23 cellular contexts compared by ENCODE assay signal in the genomic region with DNA sequence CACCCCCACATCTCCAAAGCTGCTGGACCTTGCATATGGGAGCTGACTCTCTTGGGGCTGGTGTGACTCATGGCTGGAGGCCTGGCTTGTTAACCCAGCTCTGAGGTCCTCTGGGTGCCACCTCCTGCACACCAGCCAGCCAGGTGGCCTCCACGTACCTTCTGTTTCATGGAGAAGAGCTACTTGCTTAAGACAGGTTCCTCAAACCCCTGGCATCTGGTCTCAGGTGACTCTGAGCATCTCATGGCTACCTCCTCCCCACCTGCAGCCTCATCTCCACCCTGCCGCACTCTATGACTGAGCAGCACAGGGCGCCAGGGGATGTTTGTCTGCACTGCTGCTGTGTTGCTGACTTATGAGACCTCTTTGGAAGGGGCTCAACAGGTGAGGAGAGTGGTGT. TPM values are rescaled to one million over a fixed set of nuclear protein-coding genes. Genes with fewer than 3 reads are reported as not detected.
DNase-seq lines count a peak whose midpoint lies in the region; ATAC-seq and TF ChIP-seq lines count a peak whose summit lies in the region.
"Had no signal": no experiment of that assay in that cellular context is flagged by ENCODE, and none has a peak within 500 bp of the region (broad histone marks: within the 10 kb centered on the region; RNA-seq: fewer than 3 reads in every experiment).

No MANE protein-coding gene starts in this region.

- POLR2A ChIA-PET in activated CD4-positive, alpha-beta memory T cell treated with anti-CD3 and anti-CD28 coated beads for 36 hours (lab: Charles Lee): interaction anchor here (1.6 kb wide), 1 partner anchor 16 kb away, joined by 6 read pairs; no protein-coding TSS in a partner anchor
- POLR2A ChIA-PET in activated CD4-positive, alpha-beta memory T cell treated with anti-CD3 and anti-CD28 coated beads, Interleukin-2, amount 10 ng/mL, durations not matched to agents 7 days and 5 days (lab: Charles Lee): interaction anchor here (1.8 kb wide), 1 partner anchor 10 kb away, joined by 7 read pairs; no protein-coding TSS in a partner anchor
- POLR2A ChIA-PET in RWPE1 (lab: Yijun Ruan, JAX; ENCODE audit: low non-redundant PET): no interaction called here

- 95 to 100% (median 100%) methylated on average over 3 of the region's 3 CpGs for WGBS in stomach, 5 donors

- TF ChIP-seq POLR2A in stomach (IDR thresholded peaks at IDR 0.05): no peak

- H3K4me3 ChIP-seq in effector memory CD4-positive, alpha-beta T cell (ENCODE audit: insufficient read depth, low read depth, low read length, poor library complexity, severe bottlenecking): no peak overlapping the region
- no peak overlapping the region for H3K4me3 ChIP-seq in stomach
- H3K4me3 ChIP-seq in upper lobe of right lung: no peak overlapping the region
- H3K4me3 ChIP-seq: A549, psoas muscle, transverse colon had no signal

- no peak overlapping the region for H3K4me3 Mint-ChIP-seq in activated CD4-positive, alpha-beta memory T cell treated with anti-CD3 and anti-CD28 coated beads for 36 hours
- no peak overlapping the region for H3K4me3 Mint-ChIP-seq in activated CD4-positive, alpha-beta memory T cell treated with anti-CD3 and anti-CD28 coated beads, Interleukin-2, amount 10 ng/mL, durations not matched to agents 7 days and 5 days
- H3K4me3 Mint-ChIP-seq: natural killer cell treated with Interleukin-12 subunit alpha and Interleukin-12 subunit beta and Interleukin-15 and Interleukin-18, amount 100 ng/mL, for 72 hours had no signal

- H3K27ac ChIP-seq in RWPE1 (peak overlapping the region; percentile 57), stomach (peak overlapping the region in 3 of 5 donors; percentile 30 to 62 (median 58)), upper lobe of right lung (no peak overlapping the region)
- peak overlapping the region; percentile 31 for H3K27ac ChIP-seq in effector memory CD4-positive, alpha-beta T cell (ENCODE audit: insufficient read depth, low read length, poor library complexity, severe bottlenecking)
- H3K27ac ChIP-seq: A549, C4-2B, HL-60, psoas muscle, transverse colon had no signal

- H3K27me3 ChIP-seq in effector memory CD4-positive, alpha-beta T cell (replicated peaks; ENCODE audit: control insufficient read depth, insufficient read depth, low read length, poor library complexity, severe bottlenecking): no peaks in the 10 kb centered on the region
- no peaks in the 10 kb centered on the region for H3K27me3 ChIP-seq in stomach
- H3K27me3 ChIP-seq in upper lobe of right lung: no peaks in the 10 kb centered on the region
- H3K27me3 ChIP-seq: transverse colon had no signal

- H3K36me3 Mint-ChIP-seq in activated CD4-positive, alpha-beta memory T cell treated with anti-CD3 and anti-CD28 coated beads for 36 hours: peaks cover 9% of the 10 kb centered on the region
- peaks cover 16% of the 10 kb centered on the region for H3K36me3 Mint-ChIP-seq in activated CD4-positive, alpha-beta memory T cell treated with anti-CD3 and anti-CD28 coated beads, Interleukin-2, amount 10 ng/mL, durations not matched to agents 7 days and 5 days (ENCODE audit: low read depth)
- H3K36me3 Mint-ChIP-seq: natural killer cell treated with Interleukin-12 subunit alpha and Interleukin-12 subunit beta and Interleukin-15 and Interleukin-18, amount 100 ng/mL, for 72 hours had no signal

- TF ChIP-seq EP300 in stomach (IDR thresholded peaks at IDR 0.05): no peak

- DNase-seq in activated CD4-positive, alpha-beta memory T cell treated with anti-CD3 and anti-CD28 coated beads for 36 hours: no peak
- DNase-seq in activated CD4-positive, alpha-beta memory T cell treated with anti-CD3 and anti-CD28 coated beads, Interleukin-2, amount 10 ng/mL, durations not matched to agents 7 days and 5 days: no peak
- no peak for DNase-seq in RWPE1 (ENCODE audit: low spot score)
- DNase-seq in effector memory CD4-positive, alpha-beta T cell: no peak
- DNase-seq in stomach: no peak
- DNase-seq in NCI-H146 treated with DMSO at 0.1 percent for 48 hours (lab: John Stamatoyannopoulos, UW; ENCODE audit: unreplicated experiment): no peak
- DNase-seq in midbrain (lab: John Stamatoyannopoulos, UW): no peak
- DNase-seq in upper lobe of right lung: no peak
- DNase-seq: activated CD8-positive, alpha-beta memory T cell treated with anti-CD3 and anti-CD28 coated beads for 24 hours; amniotic stem cell; DMS79 treated with DMSO at 0.1 percent for 48 hours; GOT3; mammary epithelial cell; MV-4-11; NCI-H2081; NCI-H510A treated with DMSO at 0.1 percent for 48 hours; Right ventricle myocardium superior; transverse colon had no signal

- H3K36me3 ChIP-seq in effector memory CD4-positive, alpha-beta T cell (ENCODE audit: control insufficient read depth, insufficient read depth, low read length): no peaks in the 10 kb centered on the region
- no peaks in the 10 kb centered on the region for H3K36me3 ChIP-seq in stomach
- no peaks in the 10 kb centered on the region for H3K36me3 ChIP-seq in upper lobe of right lung
- H3K36me3 ChIP-seq: transverse colon had no signal

- peaks cover 79% of the 10 kb centered on the region for H3K4me1 Mint-ChIP-seq in activated CD4-positive, alpha-beta memory T cell treated with anti-CD3 and anti-CD28 coated beads for 36 hours (ENCODE audit: low read depth)
- H3K4me1 Mint-ChIP-seq in activated CD4-positive, alpha-beta memory T cell treated with anti-CD3 and anti-CD28 coated beads, Interleukin-2, amount 10 ng/mL, durations not matched to agents 7 days and 5 days: peaks cover 46% of the 10 kb centered on the region

- H3K9me3 Mint-ChIP-seq in activated CD4-positive, alpha-beta memory T cell treated with anti-CD3 and anti-CD28 coated beads for 36 hours: peaks cover 6% of the 10 kb centered on the region
- H3K9me3 Mint-ChIP-seq in activated CD4-positive, alpha-beta memory T cell treated with anti-CD3 and anti-CD28 coated beads, Interleukin-2, amount 10 ng/mL, durations not matched to agents 7 days and 5 days: no peaks in the 10 kb centered on the region
- H3K9me3 Mint-ChIP-seq: natural killer cell treated with Interleukin-12 subunit alpha and Interleukin-12 subunit beta and Interleukin-15 and Interleukin-18, amount 100 ng/mL, for 72 hours had no signal

- TF ChIP-seq CTCF in RWPE1 (conservative IDR thresholded peaks at IDR 0.05; ENCODE audit: low read depth): no peak
- no peak for TF ChIP-seq CTCF in stomach (IDR thresholded peaks at IDR 0.05)
- TF ChIP-seq CTCF in upper lobe of right lung (IDR thresholded peaks at IDR 0.05): no peak

- no peak for ATAC-seq in upper lobe of right lung
- ATAC-seq: A549; natural killer cell treated with Interleukin-12 subunit alpha and Interleukin-12 subunit beta and Interleukin-15 and Interleukin-18, amount 100 ng/mL, for 72 hours had no signal

- peaks cover 22% of the 10 kb centered on the region for H3K4me1 ChIP-seq in effector memory CD4-positive, alpha-beta T cell (ENCODE audit: control insufficient read depth, insufficient read depth, low read length, poor library complexity, severe bottlenecking)
- H3K4me1 ChIP-seq in stomach (peaks cover 19 to 77% (median 58%) of the 10 kb centered on the region in 4 donors), upper lobe of right lung (peaks cover 35% of the 10 kb centered on the region)
- H3K4me1 ChIP-seq: A549 had no signal

- intact Hi-C loops in activated CD4-positive, alpha-beta memory T cell treated with anti-CD3 and anti-CD28 coated beads for 36 hours (cut with micrococcal nuclease): no loop called here
- intact Hi-C loops in stomach (cut with DNase I; ENCODE audit: low total_unique reads) (no loop called here), upper lobe of right lung (cut with DNase I) (no loop called here)

- H3K9me3 ChIP-seq in effector memory CD4-positive, alpha-beta T cell (ENCODE audit: control insufficient read depth, low read length): no peaks in the 10 kb centered on the region
- H3K9me3 ChIP-seq in stomach (no peaks in the 10 kb centered on the region), upper lobe of right lung (no peaks in the 10 kb centered on the region)
- H3K9me3 ChIP-seq: A549, psoas muscle, transverse colon had no signal

- CTCF ChIA-PET in activated CD4-positive, alpha-beta memory T cell treated with anti-CD3 and anti-CD28 coated beads for 36 hours (lab: Charles Lee): interaction anchor here (1.3 to 1.6 kb wide), 3 partner anchors 46 to 61 kb away, joined by 3 to 6 read pairs (median 3); partner anchors contain the start of gene BCR
- CTCF ChIA-PET in activated CD4-positive, alpha-beta memory T cell treated with anti-CD3 and anti-CD28 coated beads, Interleukin-2, amount 10 ng/mL, durations not matched to agents 7 days and 5 days (lab: Charles Lee): no interaction called here
- CTCF ChIA-PET in RWPE1 (lab: Yijun Ruan, JAX): no interaction called here

- H3K27ac Mint-ChIP-seq in activated CD4-positive, alpha-beta memory T cell treated with anti-CD3 and anti-CD28 coated beads for 36 hours: peak overlapping the region; percentile 64
- no peak overlapping the region for H3K27ac Mint-ChIP-seq in activated CD4-positive, alpha-beta memory T cell treated with anti-CD3 and anti-CD28 coated beads, Interleukin-2, amount 10 ng/mL, durations not matched to agents 7 days and 5 days
- H3K27ac Mint-ChIP-seq: natural killer cell treated with Interleukin-12 subunit alpha and Interleukin-12 subunit beta and Interleukin-15 and Interleukin-18, amount 100 ng/mL, for 72 hours had no signal

- H3K27me3 Mint-ChIP-seq in activated CD4-positive, alpha-beta memory T cell treated with anti-CD3 and anti-CD28 coated beads for 36 hours: no peaks in the 10 kb centered on the region
- H3K27me3 Mint-ChIP-seq in activated CD4-positive, alpha-beta memory T cell treated with anti-CD3 and anti-CD28 coated beads, Interleukin-2, amount 10 ng/mL, durations not matched to agents 7 days and 5 days: no peaks in the 10 kb centered on the region
- H3K27me3 Mint-ChIP-seq: natural killer cell treated with Interleukin-12 subunit alpha and Interleukin-12 subunit beta and Interleukin-15 and Interleukin-18, amount 100 ng/mL, for 72 hours had no signal

RNA-seq across cellular contexts. Expression of gene BCR, which starts 55.7 kb away (rescaled TPM):
- 10 to 100 TPM; 60.4 to 69.0 TPM for total RNA-seq in activated CD4-positive, alpha-beta memory T cell treated with anti-CD3 and anti-CD28 coated beads for 36 hours
- total RNA-seq in activated CD4-positive, alpha-beta memory T cell treated with anti-CD3 and anti-CD28 coated beads, Interleukin-2, amount 10 ng/mL, durations not matched to agents 7 days and 5 days: 10 to 100 TPM; 60.7 to 63.2 TPM
- total RNA-seq in stomach (10 to 100 TPM; 12.8 to 80.1 (median 41.5) TPM), upper lobe of right lung (78.3 TPM)
- polyA plus RNA-seq in stomach: 10 to 100 TPM; 10.4 to 14.7 (median 14.1) TPM
